In genomic region chr19:42216653-42217521, GRCh38 we compare ENCODE assay signal across 9 cellular contexts. TPM values are rescaled to one million over a fixed set of nuclear protein-coding genes. Genes with fewer than 3 reads are reported as not detected.
DNase-seq lines count a peak whose midpoint lies in the region; ATAC-seq and FAIRE-seq lines count a peak whose summit lies in the region.
"Had no signal": no experiment of that assay in that cellular context is flagged by ENCODE, and none has a peak within 500 bp of the region (broad histone marks: within the 10 kb centered on the region; RNA-seq: fewer than 3 reads in every experiment).

No MANE protein-coding gene starts in this region.

- H3K4me1 Mint-ChIP-seq in effector memory CD8-positive, alpha-beta T cell (ENCODE audit: low read depth in 2 of 2) = peaks cover 60 to 67% of the 10 kb centered on the region in 2 donors

- H3K4me3 Mint-ChIP-seq in effector memory CD8-positive, alpha-beta T cell = peak overlapping the region; percentile 97

- H3K79me1 ChIP-seq in mesenchymal stem cell (replicated peaks; ENCODE audit: low read length, poor library complexity, severe bottlenecking) = peaks cover 27% of the 10 kb centered on the region

- H3K9me3 ChIP-seq in mesenchymal stem cell (ENCODE audit: control insufficient read depth, low read length) = no peaks in the 10 kb centered on the region

- peak overlapping the region; percentile 69 for H2AFZ ChIP-seq in mesenchymal stem cell (ENCODE audit: low read depth, low read length)

- intact Hi-C loops in Right ventricle myocardium inferior (cut with DNase I) (no loop called here), cardiac septum (cut with DNase I) (no loop called here)

- no peak for DNase-seq in Right ventricle myocardium inferior (ENCODE audit: missing footprints)
- DNase-seq in cardiac septum (ENCODE audit: low spot score) = no peak
- peak; percentile 32 for DNase-seq in HTR-8/SVneo (ENCODE audit: insufficient read length, low spot score)
- peak; percentile 55 for DNase-seq in UCSD-AML1 (lab: John Stamatoyannopoulos, UW; ENCODE audit: unreplicated experiment)
- DNase-seq in effector memory CD8-positive, alpha-beta T cell = peak in 1 of 3 experiments; percentile 26
- peak; percentile 58 for DNase-seq in mesenchymal stem cell
- DNase-seq in substantia nigra (lab: John Stamatoyannopoulos, UW) = peak in 36 of 49 donors; percentile 15 to 87 (median 50)

- no peak overlapping the region for H2BK5ac ChIP-seq in mesenchymal stem cell (ENCODE audit: low read depth, low read length, poor library complexity, severe bottlenecking)

- peak overlapping the region; percentile 84 for H4K8ac ChIP-seq in mesenchymal stem cell (ENCODE audit: low read length)

- no peaks in the 10 kb centered on the region for H3K27me3 ChIP-seq in mesenchymal stem cell (ENCODE audit: control insufficient read depth in 1 of 2, insufficient read depth in 1 of 2, low read length in 2 of 2)

- peak overlapping the region in 1 of 2 experiments; percentile 98 for H3K23ac ChIP-seq in mesenchymal stem cell (ENCODE audit: low read length in 2 of 2)

- peak overlapping the region; percentile 45 to 88 for H3K18ac ChIP-seq in mesenchymal stem cell (ENCODE audit: low read depth in 1 of 2, low read length in 2 of 2)

- peak overlapping the region; percentile 94 for H3K9ac ChIP-seq in mesenchymal stem cell (ENCODE audit: low read length)

- no peaks in the 10 kb centered on the region for H3K27me3 Mint-ChIP-seq in effector memory CD8-positive, alpha-beta T cell

- peak overlapping the region; percentile 92 to 93 for H3K27ac Mint-ChIP-seq in effector memory CD8-positive, alpha-beta T cell

- H3K4ac ChIP-seq in mesenchymal stem cell (ENCODE audit: low read depth in 1 of 2, low read length in 2 of 2) = peak overlapping the region; percentile 64 to 67

- 1% methylated on average over 73 of the region's 79 CpGs for WGBS in mesenchymal stem cell

- H4K91ac ChIP-seq in mesenchymal stem cell (ENCODE audit: low read length) = peak overlapping the region; percentile 88

- H3K9me3 Mint-ChIP-seq in effector memory CD8-positive, alpha-beta T cell = no peaks in the 10 kb centered on the region

- peak overlapping the region; percentile 84 for H2BK15ac ChIP-seq in mesenchymal stem cell (ENCODE audit: low read depth, poor library complexity, severe bottlenecking)

- peak overlapping the region; percentile 83 for H2BK120ac ChIP-seq in mesenchymal stem cell (ENCODE audit: low read depth, low read length)

- peak overlapping the region in 1 of 2 experiments; percentile 75 for H2BK12ac ChIP-seq in mesenchymal stem cell (ENCODE audit: low read length in 2 of 2)

- FAIRE-seq in HTR-8/SVneo (lab: Jason Lieb, UNC) = no peak
- FAIRE-seq: islet of Langerhans had no signal

- ATAC-seq in Right ventricle myocardium inferior = peak; percentile 8
- no peak for ATAC-seq in effector memory CD8-positive, alpha-beta T cell (replicated peaks)
- ATAC-seq in HG03342 (IDR thresholded peaks at IDR 0.05; ENCODE audit: unreplicated experiment) = no peak

- peak overlapping the region; percentile 98 for H3K4me2 ChIP-seq in mesenchymal stem cell (ENCODE audit: low read length, poor library complexity, severe bottlenecking)

- H3K27ac ChIP-seq in mesenchymal stem cell (ENCODE audit: low read length, poor library complexity, severe bottlenecking) (peak overlapping the region; percentile 56), substantia nigra (ENCODE audit: low read depth, low read length, poor library complexity, severe bottlenecking) (peak overlapping the region; percentile 96)

- no peak overlapping the region for H2AK5ac ChIP-seq in mesenchymal stem cell (ENCODE audit: low read length, severe bottlenecking)

- peak overlapping the region; percentile 87 to 91 for H3K4me3 ChIP-seq in mesenchymal stem cell (ENCODE audit: insufficient read depth in 1 of 2, low read depth in 1 of 2, low read length in 2 of 2)

- H3K14ac ChIP-seq in mesenchymal stem cell (ENCODE audit: low read length in 2 of 2) = peak overlapping the region in 1 of 2 experiments; percentile 93

- peaks cover 19 to 32% of the 10 kb centered on the region in 2 experiments for H3K36me3 ChIP-seq in mesenchymal stem cell (ENCODE audit: control insufficient read depth in 1 of 2, insufficient read depth in 2 of 2, low read depth in 1 of 2, low read length in 2 of 2)

- peaks cover 50% of the 10 kb centered on the region for H3K36me3 Mint-ChIP-seq in effector memory CD8-positive, alpha-beta T cell (ENCODE audit: insufficient read depth)

- peaks cover 28% of the 10 kb centered on the region for H3K4me1 ChIP-seq in mesenchymal stem cell (ENCODE audit: control insufficient read depth, insufficient read depth, low read depth, low read length)

RNA-seq across cellular contexts. Expression of gene DEDD2, which starts 0.6 kb away (rescaled TPM):
- total RNA-seq in Right ventricle myocardium inferior (16.7 TPM), cardiac septum (10.2 TPM)
- 17.2 TPM for polyA plus RNA-seq in mesenchymal stem cell (2013, experiment 1 of 2)
- 17.0 TPM for polyA plus RNA-seq in mesenchymal stem cell (2013, experiment 2 of 2)

RNA-seq across cellular contexts. Expression of gene ZNF526, which starts 3.2 kb away (rescaled TPM):
- total RNA-seq in Right ventricle myocardium inferior (6.1 TPM), cardiac septum (4.1 TPM)
- polyA plus RNA-seq in mesenchymal stem cell (2013, experiment 1 of 2) = 6.4 TPM
- 6.4 TPM for polyA plus RNA-seq in mesenchymal stem cell (2013, experiment 2 of 2)

RNA-seq across cellular contexts. Expression of gene GSK3A, which starts 25.5 kb away (rescaled TPM):
- total RNA-seq in Right ventricle myocardium inferior (36.3 TPM), cardiac septum (39.6 TPM)
- polyA plus RNA-seq in mesenchymal stem cell (2013, experiment 1 of 2) = 60.9 TPM
- 57.5 TPM for polyA plus RNA-seq in mesenchymal stem cell (2013, experiment 2 of 2)

RNA-seq across cellular contexts. Expression of gene ERF, which starts 38.0 kb away (rescaled TPM):
- total RNA-seq in Right ventricle myocardium inferior (44.4 TPM), cardiac septum (37.4 TPM)
- polyA plus RNA-seq in mesenchymal stem cell (2013, experiment 1 of 2) = 57.9 TPM
- polyA plus RNA-seq in mesenchymal stem cell (2013, experiment 2 of 2) = 59.6 TPM

RNA-seq across cellular contexts. Expression of gene CIC, which starts 52.2 kb away (rescaled TPM):
- 34.6 TPM for total RNA-seq in Right ventricle myocardium inferior
- total RNA-seq in cardiac septum = 51.3 TPM
- polyA plus RNA-seq in mesenchymal stem cell (2013, experiment 1 of 2) = 55.2 TPM
- 52.0 TPM for polyA plus RNA-seq in mesenchymal stem cell (2013, experiment 2 of 2)

Comparison
In these comparisons a context has a peak if more than half of its experiments do, and no peak if none do; other contexts are left out.
1. DNase-seq: peak in HTR-8/SVneo (single experiment), UCSD-AML1 (single experiment), mesenchymal stem cell (single experiment) and substantia nigra (36 of 49); none in Right ventricle myocardium inferior (single experiment) and cardiac septum (single experiment).